In the genomic region with DNA sequence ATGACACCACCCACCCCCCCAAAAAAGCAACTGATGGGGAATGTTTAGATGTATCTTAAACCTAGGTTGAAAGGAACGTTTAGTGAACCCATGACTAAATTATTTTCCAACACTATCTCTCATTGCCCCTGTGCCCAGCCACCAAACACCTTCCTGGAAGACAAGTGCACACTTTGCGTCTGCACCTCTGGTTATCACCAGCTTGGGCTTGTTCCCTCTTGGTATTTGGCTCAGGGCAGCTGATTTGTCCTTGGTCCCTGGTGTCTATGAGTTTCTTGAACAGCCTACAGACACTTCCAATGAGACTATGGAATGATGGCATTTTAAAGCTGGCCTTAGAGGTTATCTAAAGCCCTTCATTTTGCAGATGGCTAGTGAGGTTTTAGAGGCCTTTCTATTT, we compare ENCODE assay signal across 22 cellular contexts.
"Had no signal": no experiment of that assay in that cellular context is flagged by ENCODE, and none has a peak within 500 bp of the region (broad histone marks: within the 10 kb centered on the region; RNA-seq: fewer than 3 reads in every experiment).

No MANE protein-coding gene starts in this region.

- DNase-seq: stimulated activated CD4-positive, alpha-beta T cell treated with anti-CD3 and anti-CD28 coated beads, Interleukin-2, amount 100 ng/mL, for 48 hours; stimulated activated CD4-positive, alpha-beta T cell treated with anti-CD3 and anti-CD28 coated beads, Interleukin-4, amount 100 ng/mL, for 1 hour; stimulated activated CD4-positive, alpha-beta T cell treated with anti-CD3 and anti-CD28 coated beads, Interleukin-4, amount 100 ng/mL, for 24 hours; stimulated activated CD4-positive, alpha-beta T cell treated with anti-CD3 and anti-CD28 coated beads, Interleukin-4, amount 100 ng/mL, for 4 hours; stimulated activated CD8-positive, alpha-beta memory T cell treated with anti-CD3 and anti-CD28 coated beads, Interleukin-4, amount 100 ng/mL, for 48 hours; stimulated activated naive B cell treated with anti-CD40 and anti-IgM and Interleukin-4, amounts not matched to agents 10 μg/mL and 1 μg/mL and 100 μg/mL, for 72 hours; stimulated activated naive CD4-positive, alpha-beta T cell; stimulated activated naive CD4-positive, alpha-beta T cell treated with Interleukin-2 at 50 U/mL for 16 hours; stimulated activated naive CD8-positive, alpha-beta T cell treated with anti-CD3 and anti-CD28 coated beads, Interleukin-15, amount 100 ng/mL, for 72 hours; stimulated activated naive CD8-positive, alpha-beta T cell treated with anti-CD3 and anti-CD28 coated beads, Interleukin-15, Interleukin-2, amounts not matched to agents 100 U/mL and 50 U/mL, for 24 hours; stomach; substantia nigra; testis; thyroid gland; tibial artery; transverse colon; trophoblast cell; upper lobe of left lung; upper lobe of right lung; uterus had no signal

- ATAC-seq: stimulated activated effector memory CD8-positive, alpha-beta T cell treated with anti-CD3 and anti-CD28 coated beads, Interleukin-12 subunit alpha, Interleukin-12 subunit beta, amount 100 ng/mL, for 72 hours; stimulated activated memory B cell treated with anti-CD40 and anti-IgM and Interleukin-4, amounts not matched to agents 10 μg/mL and 1 μg/mL and 100 μg/mL, for 72 hours; stimulated activated naive B cell treated with anti-CD40 and anti-IgM and Interleukin-4, amounts not matched to agents 10 μg/mL and 1 μg/mL and 100 μg/mL, for 72 hours; stimulated activated naive CD8-positive, alpha-beta T cell treated with anti-CD3 and anti-CD28 coated beads, Interleukin-15, amount 100 ng/mL, for 72 hours; stimulated activated naive CD8-positive, alpha-beta T cell treated with anti-CD3 and anti-CD28 coated beads, Interleukin-15, Interleukin-2, amounts not matched to agents 100 U/mL and 50 U/mL, for 24 hours; upper lobe of right lung had no signal
